Comparison of ENCODE assay signal across 1 cellular context in the genomic region with DNA sequence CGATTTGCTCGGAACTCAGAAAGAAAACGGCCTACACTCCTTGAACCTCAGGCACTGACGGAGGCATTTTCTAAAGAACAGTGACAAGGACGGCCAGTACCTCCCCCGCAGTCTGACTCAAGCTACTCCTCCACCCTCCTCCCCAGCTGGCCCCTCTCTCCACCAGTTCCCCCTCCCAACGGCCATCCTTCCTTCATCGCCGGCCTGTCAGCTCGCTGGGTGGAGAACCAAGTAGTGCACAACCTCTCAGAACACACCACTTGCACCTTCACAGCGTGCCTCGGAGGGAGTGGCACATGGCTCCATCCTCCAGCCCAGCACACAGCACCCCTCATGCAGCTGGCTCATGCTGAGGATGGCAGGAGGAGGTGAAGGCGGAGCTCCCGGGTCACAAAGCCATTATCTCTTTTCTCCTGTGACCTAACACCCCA.
TF ChIP-seq lines count a peak whose summit lies in the region.

No MANE protein-coding gene starts in this region.

TF ChIP-seq in IMR-90, 13 proteins besides CTCF, POLR2A, EP300 and RAD21:
- TF ChIP-seq, protein P1, sequence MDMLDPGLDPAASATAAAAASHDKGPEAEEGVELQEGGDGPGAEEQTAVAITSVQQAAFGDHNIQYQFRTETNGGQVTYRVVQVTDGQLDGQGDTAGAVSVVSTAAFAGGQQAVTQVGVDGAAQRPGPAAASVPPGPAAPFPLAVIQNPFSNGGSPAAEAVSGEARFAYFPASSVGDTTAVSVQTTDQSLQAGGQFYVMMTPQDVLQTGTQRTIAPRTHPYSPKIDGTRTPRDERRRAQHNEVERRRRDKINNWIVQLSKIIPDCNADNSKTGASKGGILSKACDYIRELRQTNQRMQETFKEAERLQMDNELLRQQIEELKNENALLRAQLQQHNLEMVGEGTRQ (IDR thresholded peaks at IDR 0.05; ENCODE audit: low read depth, low read length): no peak
- TF ChIP-seq CEBPB (IDR thresholded peaks at IDR 0.05; ENCODE audit: low read depth, low read length) (no peak), SMC3 (IDR thresholded peaks at IDR 0.05; ENCODE audit: low read depth, low read length) (no peak), NFE2L2 (IDR thresholded peaks at IDR 0.05; ENCODE audit: low read depth, low read length) (no peak), CHD1 (IDR thresholded peaks at IDR 0.05; ENCODE audit: low read depth, low read length) (no peak), MAZ (IDR thresholded peaks at IDR 0.05; ENCODE audit: borderline replicate concordance, low read depth, low read length) (peak; percentile 71), FOS (IDR thresholded peaks at IDR 0.05; ENCODE audit: low read depth, low read length) (no peak), RCOR1 (IDR thresholded peaks at IDR 0.05; ENCODE audit: insufficient replicate concordance, low read length) (no peak), MXI1 (IDR thresholded peaks at IDR 0.05; ENCODE audit: borderline replicate concordance, low read depth, low read length) (no peak)
